Comparison of ENCODE assay signal across 19 cellular contexts in the genomic region with DNA sequence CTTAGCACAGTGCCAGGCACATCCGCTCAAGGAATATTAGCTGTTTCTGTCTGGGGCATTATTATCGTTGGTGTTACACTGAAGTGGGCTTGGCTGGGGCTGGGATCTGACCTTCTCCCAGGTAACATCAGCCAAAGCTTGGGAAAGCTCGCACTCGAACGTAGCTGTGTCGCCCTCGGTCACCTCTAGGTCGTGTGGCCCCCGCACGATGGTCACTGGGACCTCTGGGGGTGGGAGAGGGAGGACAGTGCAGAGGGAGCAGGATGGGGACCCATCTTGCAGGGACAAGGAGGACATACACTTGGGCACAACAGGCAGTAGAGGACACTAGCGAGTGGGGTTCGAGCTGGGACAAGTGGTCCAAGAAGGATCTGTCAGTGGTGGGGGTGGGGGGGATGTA. TPM values are rescaled to one million over a fixed set of nuclear protein-coding genes. Genes with fewer than 3 reads are reported as not detected.
DNase-seq lines count a peak whose midpoint lies in the region; ATAC-seq and TF ChIP-seq lines count a peak whose summit lies in the region.
"Had no signal": no experiment of that assay in that cellular context is flagged by ENCODE, and none has a peak within 500 bp of the region (broad histone marks: within the 10 kb centered on the region; RNA-seq: fewer than 3 reads in every experiment).

No MANE protein-coding gene starts in this region.

- peak overlapping the region; percentile 93 for H3K4me2 ChIP-seq in PC-3 (ENCODE audit: low read length)
- H3K4me2 ChIP-seq in neural cell (ENCODE audit: low read length), result no peak overlapping the region

- H3K36me3 Mint-ChIP-seq in Caco-2 (ENCODE audit: insufficient read depth, unreplicated experiment) (peaks cover 5% of the 10 kb centered on the region), endodermal cell (ENCODE audit: low read depth) (peaks cover 22% of the 10 kb centered on the region)
- H3K36me3 Mint-ChIP-seq: memory B cell had no signal

- WGBS in endodermal cell (ENCODE audit: insufficient coverage in 1 of 2, insufficient read length in 1 of 2), 2 experiments, result 86 to 90% methylated on average over 12 of the region's 12 CpGs

- no peaks in the 10 kb centered on the region for H3K79me2 ChIP-seq in PC-3 (ENCODE audit: low read length)
- H3K79me2 ChIP-seq in neural cell (replicated peaks; ENCODE audit: insufficient read depth, low read length), result no peaks in the 10 kb centered on the region

- H3K9me2 ChIP-seq in PC-3 (replicated peaks; ENCODE audit: low read length), result no peaks in the 10 kb centered on the region
- H3K9me2 ChIP-seq in neural cell (ENCODE audit: insufficient read depth, low read length), result no peaks in the 10 kb centered on the region

- peak overlapping the region; percentile 19 for H3K27ac Mint-ChIP-seq in Caco-2 (ENCODE audit: unreplicated experiment)
- H3K27ac Mint-ChIP-seq in endodermal cell, result no peak overlapping the region
- H3K27ac Mint-ChIP-seq: CD14-positive monocyte; memory B cell; T-helper 1 cell treated with Interleukin-12 subunit alpha and Interleukin-12 subunit beta and Interleukin-4 antibody, amounts not matched to agents 30 μg/mL and 1 μg/mL, for 36 hours had no signal

- H3K9me3 ChIP-seq in Caco-2 (no peaks in the 10 kb centered on the region), PC-3 (ENCODE audit: low read length) (no peaks in the 10 kb centered on the region), endodermal cell (ENCODE audit: control insufficient read depth, low read length) (no peaks in the 10 kb centered on the region), neural cell (ENCODE audit: low read length) (no peaks in the 10 kb centered on the region)
- H3K9me3 ChIP-seq: upper lobe of right lung had no signal

- no peak for TF ChIP-seq RAD21 in neural cell (conservative IDR thresholded peaks at IDR 0.05)

- no peaks in the 10 kb centered on the region for H3F3A ChIP-seq in PC-3 (ENCODE audit: low read length, unreplicated experiment)
- H3F3A ChIP-seq in neural cell (ENCODE audit: insufficient read depth, low read length, poor library complexity, severe bottlenecking), result no peaks in the 10 kb centered on the region

- H3K27me3 ChIP-seq in Caco-2 (replicated peaks; ENCODE audit: control insufficient read depth, insufficient read depth, low read length) (no peaks in the 10 kb centered on the region; the same call in 1 of the 2 replicates), PC-3 (ENCODE audit: low read length) (no peaks in the 10 kb centered on the region), endodermal cell (ENCODE audit: control insufficient read depth, insufficient read depth, low read length, poor library complexity, severe bottlenecking) (peaks cover 26% of the 10 kb centered on the region), neural cell (ENCODE audit: insufficient read depth, low read depth, low read length) (peaks cover 3% of the 10 kb centered on the region)
- H3K27me3 ChIP-seq: cardiac muscle cell had no signal

- H4K20me1 ChIP-seq in PC-3 (ENCODE audit: low read length) (no peaks in the 10 kb centered on the region), neural cell (ENCODE audit: insufficient read depth) (no peaks in the 10 kb centered on the region)

- H3K27ac ChIP-seq in PC-3 (ENCODE audit: low read length) (no peak overlapping the region), endodermal cell (ENCODE audit: low read depth, low read length) (no peak overlapping the region), neural cell (ENCODE audit: low read length) (no peak overlapping the region)
- H3K27ac ChIP-seq: cardiac muscle cell, upper lobe of right lung had no signal

- H3K4me3 ChIP-seq in Caco-2 (ENCODE audit: low read depth, low read length), result peak overlapping the region; percentile 87; the same call in 1 of the 2 replicates
- H3K4me3 ChIP-seq in PC-3 (ENCODE audit: low read length), result no peak overlapping the region; the same call in 1 of the 2 replicates
- H3K4me3 ChIP-seq in endodermal cell (ENCODE audit: low read length), result no peak overlapping the region
- peak overlapping the region; percentile 80 for H3K4me3 ChIP-seq in neural cell (ENCODE audit: low read length)

- no peak for TF ChIP-seq EP300 in neural cell (conservative IDR thresholded peaks at IDR 0.05; ENCODE audit: poor library complexity, severe bottlenecking)

- H3K27me3 Mint-ChIP-seq in Caco-2 (ENCODE audit: insufficient read depth, unreplicated experiment) (no peaks in the 10 kb centered on the region), endodermal cell (ENCODE audit: insufficient read depth) (peaks cover 50% of the 10 kb centered on the region)

- no peak for TF ChIP-seq CTCF in Caco-2 (IDR thresholded peaks at IDR 0.05; ENCODE audit: insufficient read depth in 1 of 2, low read depth in 1 of 2, low read length in 1 of 2, severe bottlenecking in 1 of 2, unreplicated experiment in 1 of 2)
- TF ChIP-seq CTCF in PC-3 (conservative IDR thresholded peaks at IDR 0.05; ENCODE audit: low read depth, low read length), result no peak
- TF ChIP-seq CTCF in endodermal cell (conservative IDR thresholded peaks at IDR 0.05), result no peak
- no peak for TF ChIP-seq CTCF in neural cell (IDR thresholded peaks at IDR 0.05; ENCODE audit: poor library complexity, severe bottlenecking)

- POLR2A ChIA-PET in Caco-2 (lab: Charles Lee) (no interaction called here), PC-3 (lab: Charles Lee; ENCODE audit: unreplicated experiment) (no interaction called here)

- DNase-seq in Caco-2 (no peak), PC-3 (no peak), endodermal cell (no peak), kidney glomerular epithelial cell (lab: John Stamatoyannopoulos, UW) (no peak), NCI-H524 (lab: John Stamatoyannopoulos, UW) (no peak), NCI-H2171 treated with DMSO at 0.1 percent for 48 hours (lab: John Stamatoyannopoulos, UW) (no peak)
- DNase-seq: activated CD4-positive, alpha-beta T cell treated with anti-CD3 and anti-CD28 coated beads for 48 hours; activated effector memory CD4-positive, alpha-beta T cell treated with Interleukin-2 at 50 U/mL for 16 hours; foreskin melanocyte; NCI-H2029; upper lobe of right lung had no signal

- H3K4me1 Mint-ChIP-seq in Caco-2 (ENCODE audit: low read depth, unreplicated experiment), result no peaks in the 10 kb centered on the region
- H3K4me1 Mint-ChIP-seq in endodermal cell, result no peaks in the 10 kb centered on the region

- H3K9me3 Mint-ChIP-seq in Caco-2 (ENCODE audit: unreplicated experiment), result no peaks in the 10 kb centered on the region
- no peaks in the 10 kb centered on the region for H3K9me3 Mint-ChIP-seq in endodermal cell
- H3K9me3 Mint-ChIP-seq: memory B cell; T-helper 1 cell treated with Interleukin-12 subunit alpha and Interleukin-12 subunit beta and Interleukin-4 antibody, amounts not matched to agents 30 μg/mL and 1 μg/mL, for 36 hours had no signal

- no peak overlapping the region for H2AFZ ChIP-seq in PC-3 (ENCODE audit: low read length)
- no peak overlapping the region for H2AFZ ChIP-seq in neural cell (ENCODE audit: low read depth, low read length)

- peak overlapping the region; percentile 79 for H3K4me3 Mint-ChIP-seq in Caco-2 (ENCODE audit: unreplicated experiment)
- peak overlapping the region; percentile 70 for H3K4me3 Mint-ChIP-seq in endodermal cell
- H3K4me3 Mint-ChIP-seq: memory B cell; T-helper 1 cell treated with Interleukin-12 subunit alpha and Interleukin-12 subunit beta and Interleukin-4 antibody, amounts not matched to agents 30 μg/mL and 1 μg/mL, for 36 hours had no signal

- H3K4me1 ChIP-seq in Caco-2, result peaks cover 4% of the 10 kb centered on the region
- H3K4me1 ChIP-seq in PC-3 (ENCODE audit: insufficient read depth, low read length), result peaks cover 9% of the 10 kb centered on the region
- peaks cover 4% of the 10 kb centered on the region for H3K4me1 ChIP-seq in endodermal cell (ENCODE audit: control insufficient read depth, insufficient read depth, low read length)

- ATAC-seq in PC-3 (no peak), GM19397 (IDR thresholded peaks at IDR 0.05; ENCODE audit: unreplicated experiment) (no peak)

- H3K36me3 ChIP-seq in Caco-2 (ENCODE audit: control insufficient read depth, insufficient read depth, low read length), result no peaks in the 10 kb centered on the region
- H3K36me3 ChIP-seq in PC-3 (ENCODE audit: low read depth, low read length), result no peaks in the 10 kb centered on the region
- no peaks in the 10 kb centered on the region for H3K36me3 ChIP-seq in endodermal cell (ENCODE audit: control insufficient read depth, insufficient read depth, low read length)
- no peaks in the 10 kb centered on the region for H3K36me3 ChIP-seq in neural cell (ENCODE audit: insufficient read depth, low read length)
- H3K36me3 ChIP-seq: upper lobe of right lung had no signal

- no TSS peak for BruUV-seq in Caco-2 (replicated peaks; lab: Mats Ljungman, UMichigan)
- no TSS peak for BruUV-seq in PC-3 (replicated peaks; lab: Mats Ljungman, UMichigan)

- no peak overlapping the region for H3K9ac ChIP-seq in PC-3 (ENCODE audit: low read length)
- no peak overlapping the region for H3K9ac ChIP-seq in endodermal cell (ENCODE audit: extremely low read depth, low read length, poor library complexity, severe bottlenecking)
- no peak overlapping the region for H3K9ac ChIP-seq in neural cell (ENCODE audit: low read length)

- CTCF ChIA-PET in Caco-2 (lab: Charles Lee), result interaction anchor here (0.8 to 2.0 kb wide), 2 partner anchors 10 to 90 kb away, joined by 7 to 8 read pairs; a partner anchor contains a TSS
- CTCF ChIA-PET in PC-3 (lab: Charles Lee), result no interaction called here

- intact Hi-C loops in Caco-2 (cut with micrococcal nuclease; ENCODE audit: unreplicated experiment) (no loop called here), PC-3 (cut with micrococcal nuclease) (no loop called here)

RNA-seq across cellular contexts. Expression of a gene that starts 9.6 kb away (rescaled TPM):
- total RNA-seq in Caco-2 (2022), result 8.5 and 9.1 TPM in 2 replicates
- total RNA-seq in PC-3 (2014; rRNA removed), result 1.1 and 5.2 TPM in 2 replicates
- 1 to 10 TPM; 2.6 to 3.9 TPM for total RNA-seq in endodermal cell
- polyA plus RNA-seq in endodermal cell (2013, experiment 1 of 2), result 9.6 TPM
- 5.3 TPM for polyA plus RNA-seq in endodermal cell (2013, experiment 2 of 2)
- 39.3 and 44.0 TPM in 2 replicates for polyA plus RNA-seq in neural cell
- polyA minus RNA-seq in neural cell, result 39.7 and 50.9 TPM in 2 replicates
- polyA plus RNA-seq: CD14-positive monocyte had no signal

RNA-seq across cellular contexts. Expression of a gene that starts 9.9 kb away (rescaled TPM):
- total RNA-seq in Caco-2 (2022), result 26.4 and 27.3 TPM in 2 replicates
- total RNA-seq in PC-3 (2014; rRNA removed), result 139 and 210 TPM in 2 replicates
- total RNA-seq in endodermal cell, result 10 to 100 TPM; 51.2 to 54.0 TPM
- 26.1 TPM for polyA plus RNA-seq in endodermal cell (2013, experiment 1 of 2)
- polyA plus RNA-seq in endodermal cell (2013, experiment 2 of 2), result 31.2 TPM
- 24.3 and 28.6 TPM in 2 replicates for polyA plus RNA-seq in neural cell
- 35.1 and 42.4 TPM in 2 replicates for polyA minus RNA-seq in neural cell

RNA-seq across cellular contexts. Expression of a gene that starts 17.9 kb away (rescaled TPM):
- total RNA-seq in Caco-2 (2022), result 56.2 and 57.6 TPM in 2 replicates
- 122 and 148 TPM in 2 replicates for total RNA-seq in PC-3 (2014; rRNA removed)
- 100 to 1,000 TPM; 156 to 162 TPM for total RNA-seq in endodermal cell
- polyA plus RNA-seq in endodermal cell (2013, experiment 1 of 2), result 93.4 TPM
- polyA plus RNA-seq in endodermal cell (2013, experiment 2 of 2), result 95.4 TPM
- polyA plus RNA-seq in neural cell, result 59.7 and 75.2 TPM in 2 replicates
- 44.8 and 45.3 TPM in 2 replicates for polyA minus RNA-seq in neural cell
- polyA plus RNA-seq: CD14-positive monocyte had no signal

RNA-seq across cellular contexts. Expression of a gene that starts 18.6 kb away (rescaled TPM):
- total RNA-seq in Caco-2 (2022), result 1.5 TPM in 2 replicates
- total RNA-seq in PC-3 (2014; rRNA removed), result 1.3 and 1.5 TPM in 2 replicates
- 1 to 10 TPM in 1 of 2 donors, under 1 TPM in 1; 0.48 to 1.5 TPM for total RNA-seq in endodermal cell
- 0.61 TPM for polyA plus RNA-seq in endodermal cell (2013, experiment 1 of 2)
- 0.75 TPM for polyA plus RNA-seq in endodermal cell (2013, experiment 2 of 2)
- polyA plus RNA-seq in neural cell, result 2.7 and 5.6 TPM in 2 replicates
- 0.46 TPM in 1 of 2 replicates, not detected in the other for polyA minus RNA-seq in neural cell
- polyA plus RNA-seq: CD14-positive monocyte had no signal

RNA-seq across cellular contexts. Expression of a gene that starts 39.2 kb away (rescaled TPM):
- total RNA-seq in Caco-2 (2022), result 0.16 and 0.19 TPM in 2 replicates
- 0.11 TPM in 1 of 2 replicates, not detected in the other for total RNA-seq in PC-3 (2014; rRNA removed)
- total RNA-seq in endodermal cell, result under 1 TPM; 0.29 to 1.00 TPM
- 2.0 TPM for polyA plus RNA-seq in endodermal cell (2013, experiment 1 of 2)
- 1.4 TPM for polyA plus RNA-seq in endodermal cell (2013, experiment 2 of 2)
- polyA plus RNA-seq in neural cell, result 2.7 and 8.9 TPM in 2 replicates
- polyA minus RNA-seq in neural cell, result 1.9 and 2.9 TPM in 2 replicates
- total RNA-seq: MCF 10A, renal cortical epithelial cell had no signal
- polyA plus RNA-seq: CD14-positive monocyte had no signal

Comparison
In these comparisons a context has a peak if more than half of its experiments do, and no peak if none do; other contexts are left out.
1. H3K4me3 ChIP-seq: peak in Caco-2 (single experiment) and neural cell (single experiment); none in PC-3 (single experiment) and endodermal cell (single experiment).